In the genomic region with DNA sequence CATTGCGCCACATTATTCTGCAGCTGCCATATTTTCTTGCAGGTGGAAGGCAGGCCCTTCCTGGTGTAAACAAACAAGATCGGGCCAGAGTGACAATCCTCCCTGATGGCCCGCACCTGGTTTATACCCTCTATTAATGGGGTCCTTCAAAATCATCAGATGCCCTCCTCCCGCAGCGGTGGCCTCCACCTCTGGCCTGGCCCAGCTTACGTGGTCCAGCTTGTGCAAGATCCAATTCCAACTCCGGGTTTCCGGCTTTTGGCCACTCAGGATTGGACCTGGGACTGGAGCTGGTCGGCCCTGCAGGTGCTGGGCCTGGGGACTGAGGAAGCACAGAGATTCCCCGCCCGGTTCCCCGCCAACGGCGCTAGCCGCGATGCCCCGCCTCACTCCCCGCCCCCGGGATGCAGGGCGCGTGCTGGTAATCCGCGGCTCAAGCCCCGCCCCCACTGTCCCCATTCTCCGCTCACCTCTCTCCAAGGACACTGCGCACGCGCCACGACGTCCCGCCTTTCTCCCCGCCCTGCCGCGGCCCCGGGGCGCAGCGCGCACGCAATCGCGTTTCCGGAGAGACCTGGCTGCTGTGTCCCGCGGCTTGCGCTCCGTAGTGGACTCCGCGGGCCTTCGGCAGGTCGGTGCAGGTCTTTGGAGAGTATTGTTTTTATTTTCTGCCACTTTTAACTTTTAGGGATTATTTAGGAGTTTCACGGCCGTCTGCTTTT, we compare ENCODE assay signal across 8 cellular contexts. TPM values are rescaled to one million over a fixed set of nuclear protein-coding genes. Genes with fewer than 3 reads are reported as not detected.
DNase-seq lines count a peak whose midpoint lies in the region; TF ChIP-seq lines count a peak whose summit lies in the region.

A gene (plus strand): TSS at position 555 of the 722 bp plus-strand sequence. CDS start 1,441 bp downstream, outside the sequence.

- H3K4ac ChIP-seq in H9 (ENCODE audit: low read depth, low read length), result no peak within 1 kb of the TSS; the same call in 1 of the 2 replicates

- H3K79me1 ChIP-seq in H9 (ENCODE audit: insufficient read depth, low read depth, low read length, poor library complexity, severe bottlenecking), result peaks cover 5% of the 10 kb centered on the region

- H3K4me2 ChIP-seq in H9 (ENCODE audit: insufficient read depth, insufficient read length, low read length) (peak within 1 kb of the TSS; percentile 69), neural cell (ENCODE audit: low read length) (peak within 1 kb of the TSS; percentile 92)

- H3K36me3 Mint-ChIP-seq in H9 (ENCODE audit: insufficient read depth in 1 of 3, low read depth in 3 of 3), result peaks cover 9 to 37% (median 33%) of the 10 kb centered on the region in 3 experiments; a peak in 6 of 7 replicates

- H4K20me1 ChIP-seq in H9 (ENCODE audit: control insufficient read depth, insufficient read depth, insufficient read length), result no peaks in the 10 kb centered on the region
- H4K20me1 ChIP-seq in neural cell (ENCODE audit: insufficient read depth), result no peaks in the 10 kb centered on the region

- no peak within 1 kb of the TSS for H3T11ph ChIP-seq in H9 (ENCODE audit: low read length)

- peaks cover 3% of the 10 kb centered on the region for H3K23me2 ChIP-seq in H9 (ENCODE audit: insufficient read length, low read depth, low read length, poor library complexity, severe bottlenecking)

- H3F3A ChIP-seq in neural cell (ENCODE audit: insufficient read depth, low read length, poor library complexity, severe bottlenecking), result no peaks in the 10 kb centered on the region

- peak within 1 kb of the TSS; percentile 94 for H3K9ac ChIP-seq in H9 (ENCODE audit: extremely low read depth, insufficient read length, low read length)
- peak within 1 kb of the TSS; percentile 84 for H3K9ac ChIP-seq in neural cell (ENCODE audit: low read length)
- peak within 1 kb of the TSS; percentile 92 to 95 for H3K9ac ChIP-seq in stomach smooth muscle (ENCODE audit: low read length in 2 of 2)

- H3K9me3 Mint-ChIP-seq in H9, result no peaks in the 10 kb centered on the region

- no peak within 1 kb of the TSS for H2BK12ac ChIP-seq in H9 (ENCODE audit: insufficient read length, low read depth, low read length)

- H3K27me3 ChIP-seq in H9 (ENCODE audit: insufficient read depth, low read length), result no peaks in the 10 kb centered on the region
- no peaks in the 10 kb centered on the region for H3K27me3 ChIP-seq in MG63
- H3K27me3 ChIP-seq in neural cell (ENCODE audit: insufficient read depth, low read depth, low read length), result no peaks in the 10 kb centered on the region
- no peaks in the 10 kb centered on the region for H3K27me3 ChIP-seq in stomach smooth muscle (ENCODE audit: control insufficient read depth in 1 of 2, insufficient read depth in 2 of 2, low read length in 2 of 2)

- H3K18ac ChIP-seq in H9 (ENCODE audit: insufficient read length, low read depth, low read length), result peak within 1 kb of the TSS; percentile 53

- TF ChIP-seq RAD21 in neural cell (conservative IDR thresholded peaks at IDR 0.05), result no peak

- no peak within 1 kb of the TSS for H4K91ac ChIP-seq in H9 (ENCODE audit: insufficient read length, low read depth, low read length)

- no peak within 1 kb of the TSS for H3K27ac ChIP-seq in H9 (ENCODE audit: insufficient read length, low read depth, low read length)
- H3K27ac ChIP-seq in neural cell (ENCODE audit: low read length), result peak within 1 kb of the TSS; percentile 79
- H3K27ac ChIP-seq in stomach smooth muscle (ENCODE audit: low read length), result peak within 1 kb of the TSS; percentile 70

- peaks cover 35% of the 10 kb centered on the region for H3K36me3 ChIP-seq in MG63
- H3K36me3 ChIP-seq in neural cell (ENCODE audit: insufficient read depth, low read length), result no peaks in the 10 kb centered on the region
- peaks cover 11 to 18% of the 10 kb centered on the region in 2 donors for H3K36me3 ChIP-seq in stomach smooth muscle (ENCODE audit: control insufficient read depth in 2 of 2, insufficient read depth in 2 of 2, low read length in 2 of 2)

- peaks cover 23 to 33% of the 10 kb centered on the region in 2 experiments for H3K4me1 Mint-ChIP-seq in H9

- WGBS in H9 (ENCODE audit: extremely low coverage, insufficient read length, low lambda C conversion rate), result no CpG with 5 or more reads among the region's 52 CpGs

- no peak within 1 kb of the TSS for H3K23ac ChIP-seq in H9 (ENCODE audit: insufficient read length, low read depth, low read length)

- peaks cover 4% of the 10 kb centered on the region for H3K4me1 ChIP-seq in H9 (ENCODE audit: insufficient read depth, low read length)
- peaks cover 22% of the 10 kb centered on the region for H3K4me1 ChIP-seq in stomach smooth muscle (ENCODE audit: control insufficient read depth, insufficient read depth, low read length)

- no peak within 1 kb of the TSS for H2BK15ac ChIP-seq in H9 (ENCODE audit: low read depth, low read length)

- H4K8ac ChIP-seq in H9 (replicated peaks; ENCODE audit: insufficient read length, low read depth, low read length), result no peak within 1 kb of the TSS

- H3K4me3 ChIP-seq in MG63 (peak within 1 kb of the TSS; percentile 81), neural cell (ENCODE audit: low read length) (peak within 1 kb of the TSS; percentile 82), stomach smooth muscle (ENCODE audit: low read length in 2 of 2) (peak within 1 kb of the TSS; percentile 92 to 93)

- H3K27ac Mint-ChIP-seq in H9, result peak within 1 kb of the TSS; percentile 92 to 98 (median 97)

- no peak within 1 kb of the TSS for H4K5ac ChIP-seq in H9 (ENCODE audit: insufficient read length, low read depth, low read length)

- no peaks in the 10 kb centered on the region for H3K27me3 Mint-ChIP-seq in H9 (ENCODE audit: low read depth)

- no peak within 1 kb of the TSS for H2AK5ac ChIP-seq in H9 (ENCODE audit: insufficient read length, low read length)

- H2AFZ ChIP-seq in H9 (ENCODE audit: low read length), result no peak within 1 kb of the TSS
- H2AFZ ChIP-seq in neural cell (ENCODE audit: low read depth, low read length), result peak within 1 kb of the TSS; percentile 99

- TF ChIP-seq CTCF in H9 (conservative IDR thresholded peaks at IDR 0.05) (no peak), neural cell (IDR thresholded peaks at IDR 0.05; ENCODE audit: poor library complexity, severe bottlenecking) (no peak)

- peak; percentile 98 for DNase-seq in ELR (ENCODE audit: low read depth)
- peak; percentile 99 for DNase-seq in H9
- DNase-seq in MG63, result peak; percentile 100
- DNase-seq in SHP77 treated with DMSO at 0.1 percent for 48 hours (lab: John Stamatoyannopoulos, UW), result peak; percentile 93
- DNase-seq in activated gamma-delta T cell (lab: John Stamatoyannopoulos, UW), result peak; percentile 97
- DNase-seq in fibroblast of the conjunctiva (ENCODE audit: low read depth), result peak; percentile 93

- H3K4me3 Mint-ChIP-seq in H9, result peak within 1 kb of the TSS; percentile 94 to 97

- H3K9me2 ChIP-seq in neural cell (ENCODE audit: insufficient read depth, low read length), result no peaks in the 10 kb centered on the region

- H3K9me3 ChIP-seq in H9 (ENCODE audit: control insufficient read depth, low read depth, low read length), result no peaks in the 10 kb centered on the region
- no peaks in the 10 kb centered on the region for H3K9me3 ChIP-seq in MG63
- no peaks in the 10 kb centered on the region for H3K9me3 ChIP-seq in neural cell (ENCODE audit: low read length)
- no peaks in the 10 kb centered on the region for H3K9me3 ChIP-seq in stomach smooth muscle (ENCODE audit: control insufficient read depth in 2 of 2, low read length in 2 of 2)

- H3K56ac ChIP-seq in H9 (ENCODE audit: insufficient read length, low read depth, low read length), result no peak within 1 kb of the TSS

- peak; percentile 17 for TF ChIP-seq EP300 in neural cell (conservative IDR thresholded peaks at IDR 0.05; ENCODE audit: poor library complexity, severe bottlenecking)

- H2BK120ac ChIP-seq in H9 (ENCODE audit: low read depth, low read length, poor library complexity, severe bottlenecking), result no peak within 1 kb of the TSS

- H3K79me2 ChIP-seq in H9 (ENCODE audit: insufficient read depth, low read length) (peaks cover 18% of the 10 kb centered on the region; the same call in 1 of the 2 replicates), neural cell (replicated peaks; ENCODE audit: insufficient read depth, low read length) (peaks cover 19% of the 10 kb centered on the region)

- H3K14ac ChIP-seq in H9 (ENCODE audit: insufficient read depth, low read length), result peak within 1 kb of the TSS; percentile 69; the same call in 1 of the 2 replicates

- H2BK20ac ChIP-seq in H9 (ENCODE audit: low read depth, low read length, poor library complexity, severe bottlenecking), result no peak within 1 kb of the TSS

- no peak within 1 kb of the TSS for H2BK5ac ChIP-seq in H9 (ENCODE audit: insufficient read length, low read length)

TF ChIP-seq in neural cell, 6 proteins besides CTCF, POLR2A, EP300 and RAD21 (continues in another document):
- TF ChIP-seq EZH2 (IDR thresholded peaks at IDR 0.05; ENCODE audit: borderline replicate concordance, insufficient read depth, low read length, poor library complexity, severe bottlenecking) (no peak), POLR2AphosphoS5 (IDR thresholded peaks at IDR 0.05) (peak; percentile 90), SMC3 (conservative IDR thresholded peaks at IDR 0.05; ENCODE audit: poor library complexity) (peak; percentile 45)

RNA-seq across cellular contexts. Expression of the gene that starts here (rescaled TPM):
- total RNA-seq in H9 (2021), result 104 and 107 TPM in 2 replicates
- 404 and 423 TPM in 2 replicates for total RNA-seq in MG63 (2014; rRNA removed; shearing (Covaris generic); ENCODE audit: low replicate concordance)
- 149 and 182 TPM in 2 replicates for polyA plus RNA-seq in neural cell
- 62.1 and 65.5 TPM in 2 replicates for polyA minus RNA-seq in neural cell
